ENCODE assay signal across 8 cellular contexts in the genomic region with DNA sequence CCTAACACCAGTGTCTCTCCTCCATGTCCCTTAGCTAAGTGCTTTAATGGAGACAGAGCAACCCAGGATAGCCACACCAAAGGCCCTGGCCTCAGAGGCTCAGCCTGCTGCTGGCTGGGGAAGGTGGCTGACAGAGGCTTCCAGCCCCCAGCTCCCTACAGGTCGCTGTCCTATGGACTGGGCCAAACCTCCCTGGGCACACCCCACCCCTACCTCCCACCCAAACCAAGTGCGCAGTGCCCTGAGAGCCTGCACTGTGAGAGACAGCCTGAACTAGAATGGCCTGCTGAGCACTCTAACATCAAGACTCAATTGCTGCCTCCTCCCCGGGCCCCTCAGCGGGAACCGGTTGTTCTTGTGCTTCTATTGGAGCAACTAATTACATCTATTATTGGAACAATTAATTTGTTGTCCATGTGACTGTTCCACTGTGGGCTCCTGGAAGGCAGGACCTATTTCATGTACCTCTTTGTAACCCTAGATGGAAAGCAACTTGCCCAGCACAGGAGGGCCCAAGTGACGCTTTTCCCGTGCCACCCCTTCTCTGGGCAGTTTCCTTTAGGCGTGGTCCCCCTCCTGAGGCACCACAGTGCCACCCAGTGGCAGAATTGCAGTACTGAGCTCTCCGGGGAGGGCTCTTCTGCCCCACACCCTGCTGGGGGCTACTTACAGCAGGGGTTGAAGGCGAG.
A peak's percentile ranks its signal among the peaks of the same experiment; 100 is the strongest.
DNase-seq lines count a peak whose midpoint lies in the region; ATAC-seq and TF ChIP-seq lines count a peak whose summit lies in the region.

No MANE protein-coding gene starts in this region.

- no peaks in the 10 kb centered on the region for H3K27me3 ChIP-seq in lung (ENCODE audit: control insufficient read depth, insufficient read depth)

- TF ChIP-seq CTCF in lung (IDR thresholded peaks at IDR 0.05; ENCODE audit: control extremely low read depth, extremely low read depth): peak; percentile 76

- no peaks in the 10 kb centered on the region for H3K36me3 ChIP-seq in lung (ENCODE audit: control insufficient read depth in 2 of 2, insufficient read depth in 2 of 2, low read length in 2 of 2)

- no peaks in the 10 kb centered on the region for H3K9me3 ChIP-seq in lung (ENCODE audit: control insufficient read depth in 2 of 2, insufficient read depth in 1 of 2, low read length in 1 of 2)

- 30 to 40% methylated on average over 10 of the region's 10 CpGs for WGBS in lung, 2 donors

- peak in 13 of 14 donors; percentile 10 to 75 (median 62) for DNase-seq in C1 segment of cervical spinal cord (lab: John Stamatoyannopoulos, UW)
- DNase-seq in NCI-H446 treated with DMSO at 0.1 percent for 48 hours (lab: John Stamatoyannopoulos, UW): peak; percentile 12
- DNase-seq in activated CD4-positive, alpha-beta T cell treated with anti-CD3 and anti-CD28 coated beads, Interleukin-2, amount 50 U/mL, for 1 hour: peak; percentile 69
- peak; percentile 64 for DNase-seq in dedifferentiated amniotic fluid mesenchymal stem cell (ENCODE audit: extremely low spot score)
- peak; percentile 70 for DNase-seq in lung (ENCODE audit: low spot score)
- peak; percentile 30 for DNase-seq in stimulated activated CD8-positive, alpha-beta memory T cell treated with anti-CD3 and anti-CD28 coated beads, Interleukin-12 subunit alpha, Interleukin-12 subunit beta, amount 100 ng/mL, for 24 hours (ENCODE audit: extremely low read depth)

- ATAC-seq in GM19043 (IDR thresholded peaks at IDR 0.05; ENCODE audit: low read depth, unreplicated experiment) (peak; percentile 85), HG03196 (IDR thresholded peaks at IDR 0.05; ENCODE audit: unreplicated experiment) (peak; percentile 84), lung (ENCODE audit: insufficient read depth, low FRiP score) (peak; percentile 93)

- no peaks in the 10 kb centered on the region for H3K4me1 ChIP-seq in lung (ENCODE audit: control insufficient read depth in 2 of 2, insufficient read depth in 2 of 2, low read length in 2 of 2)

- no peak overlapping the region for H3K4me3 ChIP-seq in lung

- no peak overlapping the region for H3K27ac ChIP-seq in lung (ENCODE audit: low read depth in 1 of 2, low read length in 1 of 2)

Comparison
In these comparisons a context has a peak if more than half of its experiments do, and no peak if none do; other contexts are left out.
1. DNase-seq: peak in every context shown above with its lines; median percentile 70 in lung; 69 in activated CD4-positive, alpha-beta T cell treated with anti-CD3 and anti-CD28 coated beads, Interleukin-2, amount 50 U/mL, for 1 hour; 64 in dedifferentiated amniotic fluid mesenchymal stem cell; 62 in C1 segment of cervical spinal cord; 30 in stimulated activated CD8-positive, alpha-beta memory T cell treated with anti-CD3 and anti-CD28 coated beads, Interleukin-12 subunit alpha, Interleukin-12 subunit beta, amount 100 ng/mL, for 24 hours; 12 in NCI-H446 treated with DMSO at 0.1 percent for 48 hours.